ENCODE assay signal across 1 cellular context in the genomic region with DNA sequence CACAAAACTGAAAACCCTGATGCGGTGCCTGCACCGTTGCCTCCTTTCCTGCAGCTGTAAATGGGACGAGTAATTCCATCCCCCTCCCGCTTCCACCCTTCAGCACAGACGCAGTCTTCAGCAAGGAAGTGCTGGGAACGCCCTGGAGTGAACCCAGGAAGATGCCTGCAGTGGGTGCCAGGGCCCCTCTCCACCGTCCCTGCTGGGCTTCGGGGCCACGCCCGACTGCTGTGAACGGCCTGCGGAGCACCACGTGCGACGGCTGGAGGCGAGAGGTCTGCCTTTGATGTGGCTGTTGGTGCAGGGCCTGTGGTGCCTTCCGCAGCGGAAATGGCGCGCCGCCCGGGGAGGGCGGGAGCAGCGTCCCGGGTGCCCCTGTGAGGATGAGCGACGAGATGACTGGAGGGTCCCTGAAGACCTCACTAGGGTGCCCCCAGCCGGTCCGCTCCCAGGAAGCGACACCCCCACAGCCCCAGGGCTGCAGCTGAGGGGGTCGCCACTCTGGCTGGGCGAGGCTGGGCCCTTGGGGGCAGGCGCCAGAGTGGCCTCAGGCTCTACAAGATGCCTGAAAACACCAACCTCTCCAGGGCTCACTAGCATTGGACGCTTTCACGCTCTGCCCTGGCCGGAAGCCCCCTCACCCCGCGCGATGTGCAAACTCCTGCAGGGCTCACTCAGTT.
TF ChIP-seq lines count a peak whose summit lies in the region.

No MANE protein-coding gene starts in this region.

TF ChIP-seq in SK-N-SH, 30 proteins besides CTCF, POLR2A, EP300 and RAD21 (continued from another document):
- TF ChIP-seq, protein P1, sequence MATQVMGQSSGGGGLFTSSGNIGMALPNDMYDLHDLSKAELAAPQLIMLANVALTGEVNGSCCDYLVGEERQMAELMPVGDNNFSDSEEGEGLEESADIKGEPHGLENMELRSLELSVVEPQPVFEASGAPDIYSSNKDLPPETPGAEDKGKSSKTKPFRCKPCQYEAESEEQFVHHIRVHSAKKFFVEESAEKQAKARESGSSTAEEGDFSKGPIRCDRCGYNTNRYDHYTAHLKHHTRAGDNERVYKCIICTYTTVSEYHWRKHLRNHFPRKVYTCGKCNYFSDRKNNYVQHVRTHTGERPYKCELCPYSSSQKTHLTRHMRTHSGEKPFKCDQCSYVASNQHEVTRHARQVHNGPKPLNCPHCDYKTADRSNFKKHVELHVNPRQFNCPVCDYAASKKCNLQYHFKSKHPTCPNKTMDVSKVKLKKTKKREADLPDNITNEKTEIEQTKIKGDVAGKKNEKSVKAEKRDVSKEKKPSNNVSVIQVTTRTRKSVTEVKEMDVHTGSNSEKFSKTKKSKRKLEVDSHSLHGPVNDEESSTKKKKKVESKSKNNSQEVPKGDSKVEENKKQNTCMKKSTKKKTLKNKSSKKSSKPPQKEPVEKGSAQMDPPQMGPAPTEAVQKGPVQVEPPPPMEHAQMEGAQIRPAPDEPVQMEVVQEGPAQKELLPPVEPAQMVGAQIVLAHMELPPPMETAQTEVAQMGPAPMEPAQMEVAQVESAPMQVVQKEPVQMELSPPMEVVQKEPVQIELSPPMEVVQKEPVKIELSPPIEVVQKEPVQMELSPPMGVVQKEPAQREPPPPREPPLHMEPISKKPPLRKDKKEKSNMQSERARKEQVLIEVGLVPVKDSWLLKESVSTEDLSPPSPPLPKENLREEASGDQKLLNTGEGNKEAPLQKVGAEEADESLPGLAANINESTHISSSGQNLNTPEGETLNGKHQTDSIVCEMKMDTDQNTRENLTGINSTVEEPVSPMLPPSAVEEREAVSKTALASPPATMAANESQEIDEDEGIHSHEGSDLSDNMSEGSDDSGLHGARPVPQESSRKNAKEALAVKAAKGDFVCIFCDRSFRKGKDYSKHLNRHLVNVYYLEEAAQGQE (IDR thresholded peaks at IDR 0.05; ENCODE audit: low read depth, low read length) = 0 out of 2 replicates have a peak, but pooled peaks have one; percentile 26
- TF ChIP-seq, protein P2, sequence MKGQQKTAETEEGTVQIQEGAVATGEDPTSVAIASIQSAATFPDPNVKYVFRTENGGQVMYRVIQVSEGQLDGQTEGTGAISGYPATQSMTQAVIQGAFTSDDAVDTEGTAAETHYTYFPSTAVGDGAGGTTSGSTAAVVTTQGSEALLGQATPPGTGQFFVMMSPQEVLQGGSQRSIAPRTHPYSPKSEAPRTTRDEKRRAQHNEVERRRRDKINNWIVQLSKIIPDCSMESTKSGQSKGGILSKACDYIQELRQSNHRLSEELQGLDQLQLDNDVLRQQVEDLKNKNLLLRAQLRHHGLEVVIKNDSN (IDR thresholded peaks at IDR 0.05; ENCODE audit: borderline replicate concordance, low read depth) = no peak; the same call in 1 of the 2 replicates
- peak; percentile 77; the same call in 1 of the 2 replicates for TF ChIP-seq FOXJ3 (CRISPR knock-in tag; IDR thresholded peaks at IDR 0.05)
- no peak for TF ChIP-seq GATA2 (CRISPR knock-in tag; IDR thresholded peaks at IDR 0.05)
- TF ChIP-seq FOXM1 (IDR thresholded peaks at IDR 0.05; ENCODE audit: low read depth) = no peak
- TF ChIP-seq YY1 (IDR thresholded peaks at IDR 0.05; ENCODE audit: low read depth) = no peak
- TF ChIP-seq SMC3 (IDR thresholded peaks at IDR 0.05; ENCODE audit: low read depth, low read length) = no peak
- TF ChIP-seq NRF1 (IDR thresholded peaks at IDR 0.05; ENCODE audit: low read depth, low read length) = no peak
- TF ChIP-seq RCOR1 (IDR thresholded peaks at IDR 0.05; ENCODE audit: low read length) = 0 out of 2 replicates have a peak, but pooled peaks have one; percentile 10
- TF ChIP-seq, protein P3, sequence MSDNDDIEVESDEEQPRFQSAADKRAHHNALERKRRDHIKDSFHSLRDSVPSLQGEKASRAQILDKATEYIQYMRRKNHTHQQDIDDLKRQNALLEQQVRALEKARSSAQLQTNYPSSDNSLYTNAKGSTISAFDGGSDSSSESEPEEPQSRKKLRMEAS (IDR thresholded peaks at IDR 0.05; ENCODE audit: low read depth) = peak; percentile 93
- TF ChIP-seq SIN3A (IDR thresholded peaks at IDR 0.05; ENCODE audit: borderline replicate concordance, low read depth, low read length) = no peak
- TF ChIP-seq, protein P4, sequence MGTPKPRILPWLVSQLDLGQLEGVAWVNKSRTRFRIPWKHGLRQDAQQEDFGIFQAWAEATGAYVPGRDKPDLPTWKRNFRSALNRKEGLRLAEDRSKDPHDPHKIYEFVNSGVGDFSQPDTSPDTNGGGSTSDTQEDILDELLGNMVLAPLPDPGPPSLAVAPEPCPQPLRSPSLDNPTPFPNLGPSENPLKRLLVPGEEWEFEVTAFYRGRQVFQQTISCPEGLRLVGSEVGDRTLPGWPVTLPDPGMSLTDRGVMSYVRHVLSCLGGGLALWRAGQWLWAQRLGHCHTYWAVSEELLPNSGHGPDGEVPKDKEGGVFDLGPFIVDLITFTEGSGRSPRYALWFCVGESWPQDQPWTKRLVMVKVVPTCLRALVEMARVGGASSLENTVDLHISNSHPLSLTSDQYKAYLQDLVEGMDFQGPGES (IDR thresholded peaks at IDR 0.05; ENCODE audit: low read depth, low read length) = no peak
- TF ChIP-seq, protein P5, sequence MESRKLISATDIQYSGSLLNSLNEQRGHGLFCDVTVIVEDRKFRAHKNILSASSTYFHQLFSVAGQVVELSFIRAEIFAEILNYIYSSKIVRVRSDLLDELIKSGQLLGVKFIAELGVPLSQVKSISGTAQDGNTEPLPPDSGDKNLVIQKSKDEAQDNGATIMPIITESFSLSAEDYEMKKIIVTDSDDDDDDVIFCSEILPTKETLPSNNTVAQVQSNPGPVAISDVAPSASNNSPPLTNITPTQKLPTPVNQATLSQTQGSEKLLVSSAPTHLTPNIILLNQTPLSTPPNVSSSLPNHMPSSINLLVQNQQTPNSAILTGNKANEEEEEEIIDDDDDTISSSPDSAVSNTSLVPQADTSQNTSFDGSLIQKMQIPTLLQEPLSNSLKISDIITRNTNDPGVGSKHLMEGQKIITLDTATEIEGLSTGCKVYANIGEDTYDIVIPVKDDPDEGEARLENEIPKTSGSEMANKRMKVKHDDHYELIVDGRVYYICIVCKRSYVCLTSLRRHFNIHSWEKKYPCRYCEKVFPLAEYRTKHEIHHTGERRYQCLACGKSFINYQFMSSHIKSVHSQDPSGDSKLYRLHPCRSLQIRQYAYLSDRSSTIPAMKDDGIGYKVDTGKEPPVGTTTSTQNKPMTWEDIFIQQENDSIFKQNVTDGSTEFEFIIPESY (IDR thresholded peaks at IDR 0.05; ENCODE audit: borderline replicate concordance, low read depth) = no peak
- no peak for TF ChIP-seq NFIC (IDR thresholded peaks at IDR 0.05; ENCODE audit: borderline replicate concordance)
- no peak for TF ChIP-seq TEAD4 (IDR thresholded peaks at IDR 0.05; ENCODE audit: borderline replicate concordance, insufficient read depth)
- 0 out of 2 replicates have a peak, but pooled peaks have one; percentile 30 for TF ChIP-seq RFX5 (IDR thresholded peaks at IDR 0.05; ENCODE audit: low read length)
- TF ChIP-seq, protein P6, sequence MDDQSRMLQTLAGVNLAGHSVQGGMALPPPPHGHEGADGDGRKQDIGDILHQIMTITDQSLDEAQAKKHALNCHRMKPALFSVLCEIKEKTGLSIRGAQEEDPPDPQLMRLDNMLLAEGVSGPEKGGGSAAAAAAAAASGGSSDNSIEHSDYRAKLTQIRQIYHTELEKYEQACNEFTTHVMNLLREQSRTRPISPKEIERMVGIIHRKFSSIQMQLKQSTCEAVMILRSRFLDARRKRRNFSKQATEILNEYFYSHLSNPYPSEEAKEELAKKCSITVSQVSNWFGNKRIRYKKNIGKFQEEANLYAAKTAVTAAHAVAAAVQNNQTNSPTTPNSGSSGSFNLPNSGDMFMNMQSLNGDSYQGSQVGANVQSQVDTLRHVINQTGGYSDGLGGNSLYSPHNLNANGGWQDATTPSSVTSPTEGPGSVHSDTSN (IDR thresholded peaks at IDR 0.05) = no peak
- no peak for TF ChIP-seq TCF12 (IDR thresholded peaks at IDR 0.05)
- TF ChIP-seq, protein P7, sequence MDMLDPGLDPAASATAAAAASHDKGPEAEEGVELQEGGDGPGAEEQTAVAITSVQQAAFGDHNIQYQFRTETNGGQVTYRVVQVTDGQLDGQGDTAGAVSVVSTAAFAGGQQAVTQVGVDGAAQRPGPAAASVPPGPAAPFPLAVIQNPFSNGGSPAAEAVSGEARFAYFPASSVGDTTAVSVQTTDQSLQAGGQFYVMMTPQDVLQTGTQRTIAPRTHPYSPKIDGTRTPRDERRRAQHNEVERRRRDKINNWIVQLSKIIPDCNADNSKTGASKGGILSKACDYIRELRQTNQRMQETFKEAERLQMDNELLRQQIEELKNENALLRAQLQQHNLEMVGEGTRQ (IDR thresholded peaks at IDR 0.05; ENCODE audit: borderline replicate concordance, low read depth, low read length) = no peak
- TF ChIP-seq MXI1 (IDR thresholded peaks at IDR 0.05; ENCODE audit: low read depth, low read length) = peak; percentile 86
